In genomic region chr14:21978184-21978998, GRCh38 we compare ENCODE assay signal across 7 cellular contexts.
DNase-seq lines count a peak whose midpoint lies in the region; ATAC-seq and FAIRE-seq lines count a peak whose summit lies in the region.

No MANE protein-coding gene starts in this region.

- CTCF ChIA-PET in T-cell (lab: Charles Lee), result interaction anchor here (0.5 to 3.0 kb wide), 24 partner anchors 9 to 995 kb away, joined by 3 to 13 read pairs (median 5); no protein-coding TSS in a partner anchor

- peaks cover 22 to 31% (median 28%) of the 10 kb centered on the region in 3 donors for H3K4me1 Mint-ChIP-seq in T-cell

- H3K36me3 Mint-ChIP-seq in T-cell, result no peaks in the 10 kb centered on the region

- H3K27me3 Mint-ChIP-seq in T-cell, result peaks cover 3 to 7% of the 10 kb centered on the region in 2 donors

- peak overlapping the region; percentile 78 to 83 for H3K27ac Mint-ChIP-seq in T-cell

- POLR2A ChIA-PET in T-cell (lab: Charles Lee), result interaction anchor here (1.0 kb wide), 3 partner anchors 14 to 569 kb away, joined by 3 to 4 read pairs (median 4); no protein-coding TSS in a partner anchor

- peak; percentile 41 for FAIRE-seq in G401.6 (lab: Jason Lieb, UNC)

- H3K4me3 Mint-ChIP-seq in T-cell, result peak overlapping the region; percentile 65 to 69 (median 68)

- ATAC-seq in HG02885 (IDR thresholded peaks at IDR 0.05; ENCODE audit: poor library complexity, unreplicated experiment) (peak; percentile 83), T-cell (replicated peaks in 1 of 4) (peak; percentile 71 to 81 (median 76)), HG03439 (IDR thresholded peaks at IDR 0.05; ENCODE audit: unreplicated experiment) (no peak)

- no peaks in the 10 kb centered on the region for H3K9me3 Mint-ChIP-seq in T-cell

- peak in 33 of 34 experiments; percentile 22 to 68 (median 49) for DNase-seq in T-cell
- peak; percentile 34 for DNase-seq in amniotic epithelial cell (ENCODE audit: low read depth)
- peak; percentile 77 for DNase-seq in islet precursor cell
- DNase-seq in stimulated activated CD8-positive, alpha-beta memory T cell treated with anti-CD3 and anti-CD28 coated beads, Interleukin-7, amount 100 ng/mL, for 4 hours (ENCODE audit: low read depth in 2 of 2), result peak; percentile 28 to 31
